ENCODE assay signal across 8 cellular contexts in the genomic region with DNA sequence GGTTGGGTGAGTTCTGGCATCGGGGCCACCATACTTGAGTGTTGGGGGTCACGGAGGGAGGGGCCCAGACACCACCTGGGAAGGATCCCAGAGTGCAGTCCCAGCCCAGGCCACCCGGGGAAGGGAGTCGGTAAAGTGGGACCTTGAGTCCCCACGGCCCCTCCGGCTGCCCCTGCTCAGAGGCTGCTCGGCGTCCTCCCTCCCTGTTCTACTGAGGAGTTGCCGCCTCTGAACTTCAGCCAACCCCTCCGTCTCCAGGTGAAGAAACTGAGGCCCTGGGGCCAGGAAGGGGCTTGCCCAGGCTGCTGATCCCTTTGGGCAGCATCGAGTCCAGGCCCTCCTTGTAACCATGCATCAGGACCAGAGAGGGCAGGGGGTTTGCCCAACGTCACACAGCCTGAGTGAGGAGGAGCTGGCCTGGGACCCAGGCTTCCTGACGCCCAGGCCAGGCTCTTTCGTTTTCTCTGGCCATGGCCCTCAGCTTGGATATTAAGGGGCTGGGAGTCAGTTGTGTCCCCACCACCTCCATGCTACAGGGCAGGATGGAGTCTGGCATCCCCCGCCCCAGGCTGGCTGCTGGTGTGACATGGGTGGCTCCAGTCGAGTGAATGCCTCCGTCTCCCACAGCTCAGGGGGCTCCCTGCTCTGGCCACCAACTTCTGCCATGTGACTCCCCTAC. TPM values are rescaled to one million over a fixed set of nuclear protein-coding genes. Genes with fewer than 3 reads are reported as not detected.
DNase-seq lines count a peak whose midpoint lies in the region; ATAC-seq and TF ChIP-seq lines count a peak whose summit lies in the region.

No MANE protein-coding gene starts in this region.

- H3K4me1 Mint-ChIP-seq in activated CD8-positive, alpha-beta memory T cell treated with anti-CD3 and anti-CD28 coated beads, Interleukin-2, amount 10 ng/mL, durations not matched to agents 7 days and 5 days = peaks cover 28% of the 10 kb centered on the region

- H3K4me3 Mint-ChIP-seq in activated CD8-positive, alpha-beta memory T cell treated with anti-CD3 and anti-CD28 coated beads, Interleukin-2, amount 10 ng/mL, durations not matched to agents 7 days and 5 days = peak overlapping the region; percentile 78

- no peak overlapping the region for H4K8ac ChIP-seq in mesendoderm (ENCODE audit: low read depth, low read length)

- peaks cover 5% of the 10 kb centered on the region for H3K27me3 Mint-ChIP-seq in activated CD8-positive, alpha-beta memory T cell treated with anti-CD3 and anti-CD28 coated beads, Interleukin-2, amount 10 ng/mL, durations not matched to agents 7 days and 5 days

- H3K36me3 Mint-ChIP-seq in activated CD8-positive, alpha-beta memory T cell treated with anti-CD3 and anti-CD28 coated beads, Interleukin-2, amount 10 ng/mL, durations not matched to agents 7 days and 5 days = peaks cover 18% of the 10 kb centered on the region

- no peaks in the 10 kb centered on the region for H3K79me1 ChIP-seq in mesendoderm (ENCODE audit: low read length)

- no peak overlapping the region for H3K56ac ChIP-seq in mesendoderm (ENCODE audit: low read length)

- ATAC-seq in activated CD8-positive, alpha-beta memory T cell treated with anti-CD3 and anti-CD28 coated beads, Interleukin-2, amount 10 ng/mL, durations not matched to agents 7 days and 5 days = peak; percentile 31
- ATAC-seq in lower lobe of right lung = peak; percentile 31 to 43
- peak; percentile 20 for ATAC-seq in upper lobe of right lung

- H3K27me3 ChIP-seq in lower lobe of right lung (ENCODE audit: low read depth) (peaks cover 15% of the 10 kb centered on the region), upper lobe of right lung (peaks cover 8% of the 10 kb centered on the region), mesendoderm (ENCODE audit: insufficient read depth, low read length, poor library complexity) (no peaks in the 10 kb centered on the region)

- no peaks in the 10 kb centered on the region for H3K9me3 ChIP-seq in lower lobe of right lung
- no peaks in the 10 kb centered on the region for H3K9me3 ChIP-seq in upper lobe of right lung

- DNase-seq in activated CD8-positive, alpha-beta memory T cell treated with anti-CD3 and anti-CD28 coated beads, Interleukin-2, amount 10 ng/mL, durations not matched to agents 7 days and 5 days = peak; percentile 64
- DNase-seq in activated CD8-positive, alpha-beta memory T cell treated with anti-CD3 and anti-CD28 coated beads for 24 hours = no peak
- DNase-seq in activated naive CD4-positive, alpha-beta T cell treated with anti-CD3 and anti-CD28 coated beads, Interleukin-2, amount 50 U/mL, for 16 hours = peak; percentile 39
- DNase-seq in lower lobe of right lung (no peak), upper lobe of right lung (peak; percentile 67), mesendoderm (no peak), NCI-H82 treated with DMSO at 0.1 percent for 48 hours (lab: John Stamatoyannopoulos, UW; ENCODE audit: unreplicated experiment) (no peak), COLO668 (lab: John Stamatoyannopoulos, UW; ENCODE audit: unreplicated experiment) (no peak)

- H3K9ac ChIP-seq in mesendoderm (ENCODE audit: low read length) = no peak overlapping the region

- no peak overlapping the region for H3K4ac ChIP-seq in mesendoderm (ENCODE audit: low read depth, low read length)

- peaks cover 4% of the 10 kb centered on the region for H3K4me1 ChIP-seq in lower lobe of right lung
- peaks cover 6% of the 10 kb centered on the region for H3K4me1 ChIP-seq in upper lobe of right lung
- H3K4me1 ChIP-seq in mesendoderm (ENCODE audit: control insufficient read depth, low read depth, low read length) = no peaks in the 10 kb centered on the region

- CTCF ChIA-PET in activated CD8-positive, alpha-beta memory T cell treated with anti-CD3 and anti-CD28 coated beads, Interleukin-2, amount 10 ng/mL, durations not matched to agents 7 days and 5 days (lab: Charles Lee) = interaction anchor here (1.0 to 3.0 kb wide), 5 partner anchors 14 to 501 kb away, joined by 3 to 12 read pairs (median 3); no protein-coding TSS in a partner anchor

- peak overlapping the region; percentile 54 for H3K4me3 ChIP-seq in lower lobe of right lung
- peak overlapping the region; percentile 48 for H3K4me3 ChIP-seq in upper lobe of right lung
- H3K4me3 ChIP-seq in mesendoderm (ENCODE audit: low read length) = no peak overlapping the region

- H3K23ac ChIP-seq in mesendoderm (ENCODE audit: low read length) = no peak overlapping the region

- H3K4me2 ChIP-seq in mesendoderm (ENCODE audit: low read length) = no peak overlapping the region

- no peak overlapping the region for H3K18ac ChIP-seq in mesendoderm (ENCODE audit: low read length)

- peak overlapping the region; percentile 95 for H3K27ac Mint-ChIP-seq in activated CD8-positive, alpha-beta memory T cell treated with anti-CD3 and anti-CD28 coated beads, Interleukin-2, amount 10 ng/mL, durations not matched to agents 7 days and 5 days

- intact Hi-C loops in lower lobe of right lung (cut with DNase I) = no loop called here
- intact Hi-C loops in upper lobe of right lung (cut with DNase I) = no loop called here

- H3K27ac ChIP-seq in lower lobe of right lung (peak overlapping the region; percentile 86), upper lobe of right lung (peak overlapping the region; percentile 84), mesendoderm (ENCODE audit: low read depth, low read length) (no peak overlapping the region)

- H2BK120ac ChIP-seq in mesendoderm (ENCODE audit: low read depth, low read length) = no peak overlapping the region

- H2AK5ac ChIP-seq in mesendoderm (ENCODE audit: low read length) = no peak overlapping the region

- WGBS in mesendoderm (ENCODE audit: extremely low coverage, insufficient coverage, low lambda C conversion rate) = no CpG with 5 or more reads among the region's 17 CpGs

- H3K9me3 Mint-ChIP-seq in activated CD8-positive, alpha-beta memory T cell treated with anti-CD3 and anti-CD28 coated beads, Interleukin-2, amount 10 ng/mL, durations not matched to agents 7 days and 5 days (ENCODE audit: low read depth) = no peaks in the 10 kb centered on the region

- H2BK15ac ChIP-seq in mesendoderm (replicated peaks; ENCODE audit: low read depth) = no peak overlapping the region

- no peak for TF ChIP-seq CTCF in lower lobe of right lung (IDR thresholded peaks at IDR 0.05)
- no peak for TF ChIP-seq CTCF in upper lobe of right lung (IDR thresholded peaks at IDR 0.05)

- no peaks in the 10 kb centered on the region for H3K79me2 ChIP-seq in mesendoderm (ENCODE audit: control insufficient read depth, insufficient read depth, low read length)

- peaks cover 4% of the 10 kb centered on the region for H3K36me3 ChIP-seq in lower lobe of right lung
- no peaks in the 10 kb centered on the region for H3K36me3 ChIP-seq in upper lobe of right lung
- no peaks in the 10 kb centered on the region for H3K36me3 ChIP-seq in mesendoderm (ENCODE audit: control insufficient read depth, insufficient read depth, low read length)

- H4K5ac ChIP-seq in mesendoderm (ENCODE audit: low read length) = no peak overlapping the region

- no peak overlapping the region for H2BK5ac ChIP-seq in mesendoderm (ENCODE audit: low read length)

RNA-seq across cellular contexts. Expression of gene PARVG, which starts 1.3 kb away (rescaled TPM):
- total RNA-seq in activated CD8-positive, alpha-beta memory T cell treated with anti-CD3 and anti-CD28 coated beads, Interleukin-2, amount 10 ng/mL, durations not matched to agents 7 days and 5 days = 100 to 1,000 TPM; 125 to 170 TPM
- total RNA-seq in lower lobe of right lung = 96.2 TPM
- 65.9 TPM for total RNA-seq in upper lobe of right lung
- polyA plus RNA-seq in mesendoderm (2013, experiment 1 of 2) = 0.60 TPM
- 0.67 TPM for polyA plus RNA-seq in mesendoderm (2013, experiment 2 of 2)

Comparison
In these comparisons a context has a peak if more than half of its experiments do, and no peak if none do; other contexts are left out.
1. DNase-seq: peak in activated CD8-positive, alpha-beta memory T cell treated with anti-CD3 and anti-CD28 coated beads, Interleukin-2, amount 10 ng/mL, durations not matched to agents 7 days and 5 days (single experiment), activated naive CD4-positive, alpha-beta T cell treated with anti-CD3 and anti-CD28 coated beads, Interleukin-2, amount 50 U/mL, for 16 hours (single experiment) and upper lobe of right lung (single experiment); none in activated CD8-positive, alpha-beta memory T cell treated with anti-CD3 and anti-CD28 coated beads for 24 hours (single experiment), lower lobe of right lung (single experiment), mesendoderm (single experiment), NCI-H82 treated with DMSO at 0.1 percent for 48 hours (single experiment) and COLO668 (single experiment).
2. Peak in every context shown above with its lines, with median percentiles within 50 percentile points of each other: ATAC-seq.